In the genomic region with DNA sequence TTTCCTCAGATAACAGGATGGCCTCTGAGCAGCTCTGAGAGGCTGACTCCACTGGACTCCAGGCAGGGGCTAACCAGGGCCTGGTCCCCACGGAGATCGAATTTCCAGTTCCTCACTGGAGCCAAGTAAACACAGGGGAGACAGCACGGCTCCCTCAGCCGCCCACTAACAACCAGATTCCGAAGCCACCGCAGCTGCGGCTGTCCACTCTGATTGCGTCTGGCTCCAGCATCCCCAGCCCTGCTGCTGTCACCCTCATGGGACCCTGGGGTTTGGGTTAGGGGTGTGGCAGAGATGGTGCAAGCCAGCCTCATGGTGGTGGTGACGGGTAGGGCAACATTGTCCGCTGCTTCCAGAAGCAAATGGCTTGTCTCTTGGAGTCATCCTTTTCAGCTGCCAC, we compare ENCODE assay signal across 15 cellular contexts.
DNase-seq lines count a peak whose midpoint lies in the region; ATAC-seq and TF ChIP-seq lines count a peak whose summit lies in the region.
"Had no signal": no experiment of that assay in that cellular context is flagged by ENCODE, and none has a peak within 500 bp of the region (broad histone marks: within the 10 kb centered on the region; RNA-seq: fewer than 3 reads in every experiment).

No MANE protein-coding gene starts in this region.

- 71% methylated on average over 10 of the region's 10 CpGs for WGBS in mesenchymal stem cell
- WGBS in suprapubic skin = 70% methylated on average over 6 of the region's 10 CpGs

- H2BK12ac ChIP-seq in mesenchymal stem cell (ENCODE audit: low read length in 2 of 2) = peak overlapping the region in 1 of 2 experiments; percentile 68

- no peak overlapping the region for H3K9ac ChIP-seq in mesenchymal stem cell (ENCODE audit: low read length)

- peak overlapping the region in 1 of 2 experiments; percentile 14 for H3K14ac ChIP-seq in mesenchymal stem cell (ENCODE audit: low read length in 2 of 2)

- H3K4ac ChIP-seq in mesenchymal stem cell (ENCODE audit: low read depth in 1 of 2, low read length in 2 of 2) = no peak overlapping the region

- no peaks in the 10 kb centered on the region for H3K79me1 ChIP-seq in mesenchymal stem cell (replicated peaks; ENCODE audit: low read length, poor library complexity, severe bottlenecking)

- no peak overlapping the region for H2AK5ac ChIP-seq in mesenchymal stem cell (ENCODE audit: low read length, severe bottlenecking)

- no peak overlapping the region for H2BK15ac ChIP-seq in mesenchymal stem cell (ENCODE audit: low read depth, poor library complexity, severe bottlenecking)

- H3K18ac ChIP-seq in mesenchymal stem cell (ENCODE audit: low read depth in 1 of 2, low read length in 2 of 2) = no peak overlapping the region

- peaks cover 2 to 7% (median 2%) of the 10 kb centered on the region in 3 donors for H3K27me3 Mint-ChIP-seq in immature natural killer cell (ENCODE audit: low read depth in 3 of 3)

- H4K91ac ChIP-seq in mesenchymal stem cell (ENCODE audit: low read length) = no peak overlapping the region

- H3K36me3 ChIP-seq in mesenchymal stem cell (ENCODE audit: control insufficient read depth in 1 of 2, insufficient read depth in 2 of 2, low read depth in 1 of 2, low read length in 2 of 2) (no peaks in the 10 kb centered on the region), suprapubic skin (no peaks in the 10 kb centered on the region), gastrocnemius medialis (no peaks in the 10 kb centered on the region)

- H2BK5ac ChIP-seq in mesenchymal stem cell (ENCODE audit: low read depth, low read length, poor library complexity, severe bottlenecking) = no peak overlapping the region

- no peak for TF ChIP-seq EP300 in suprapubic skin (IDR thresholded peaks at IDR 0.05)

- intact Hi-C loops in gastrocnemius medialis (cut with DNase I; ENCODE audit: low total_unique reads) = no loop called here

- H3K27ac ChIP-seq in mesenchymal stem cell (ENCODE audit: low read length, poor library complexity, severe bottlenecking) (no peak overlapping the region), suprapubic skin (no peak overlapping the region), gastrocnemius medialis (no peak overlapping the region)

- H3K27ac Mint-ChIP-seq in immature natural killer cell = no peak overlapping the region
- H3K27ac Mint-ChIP-seq: activated CD8-positive, alpha-beta T cell treated with anti-CD3 and anti-CD28 coated beads for 36 hours; stimulated activated naive CD8-positive, alpha-beta T cell treated with anti-CD3 and anti-CD28 coated beads, Interleukin-15, amount 100 ng/mL, for 72 hours had no signal

- H3K36me3 Mint-ChIP-seq in immature natural killer cell = no peaks in the 10 kb centered on the region
- H3K36me3 Mint-ChIP-seq: naive thymus-derived CD4-positive, alpha-beta T cell had no signal

- no peak overlapping the region for H3K4me2 ChIP-seq in mesenchymal stem cell (ENCODE audit: low read length, poor library complexity, severe bottlenecking)

- H3K4me3 Mint-ChIP-seq in immature natural killer cell = no peak overlapping the region
- H3K4me3 Mint-ChIP-seq: activated CD8-positive, alpha-beta T cell treated with anti-CD3 and anti-CD28 coated beads for 36 hours; naive thymus-derived CD4-positive, alpha-beta T cell; stimulated activated naive CD8-positive, alpha-beta T cell treated with anti-CD3 and anti-CD28 coated beads, Interleukin-15, amount 100 ng/mL, for 72 hours had no signal

- peak overlapping the region in 1 of 2 experiments; percentile 9 for H3K23ac ChIP-seq in mesenchymal stem cell (ENCODE audit: low read length in 2 of 2)

- H4K8ac ChIP-seq in mesenchymal stem cell (ENCODE audit: low read length) = no peak overlapping the region

- H3K4me1 ChIP-seq in mesenchymal stem cell (ENCODE audit: control insufficient read depth, insufficient read depth, low read depth, low read length) (peaks cover 23% of the 10 kb centered on the region), suprapubic skin (peaks cover 8% of the 10 kb centered on the region), gastrocnemius medialis (peaks cover 21 to 22% of the 10 kb centered on the region in 2 donors)

- no peak overlapping the region for H2AFZ ChIP-seq in mesenchymal stem cell (ENCODE audit: low read depth, low read length)

- TF ChIP-seq POLR2A in suprapubic skin (IDR thresholded peaks at IDR 0.05) (no peak), gastrocnemius medialis (IDR thresholded peaks at IDR 0.05) (no peak)

- no peak for TF ChIP-seq CTCF in suprapubic skin (IDR thresholded peaks at IDR 0.05)
- TF ChIP-seq CTCF in gastrocnemius medialis (IDR thresholded peaks at IDR 0.05 in 4 of 5, conservative IDR thresholded peaks at IDR 0.05 in 1 of 5) = no peak

- no peaks in the 10 kb centered on the region for H3K9me3 ChIP-seq in mesenchymal stem cell (ENCODE audit: control insufficient read depth, low read length)
- no peaks in the 10 kb centered on the region for H3K9me3 ChIP-seq in suprapubic skin
- H3K9me3 ChIP-seq in gastrocnemius medialis = no peaks in the 10 kb centered on the region

- peak; percentile 41 for DNase-seq in activated effector memory CD4-positive, alpha-beta T cell treated with anti-CD3 and anti-CD28 coated beads, Interleukin-2, amount 50 U/mL, for 16 hours
- no peak for DNase-seq in activated effector memory CD4-positive, alpha-beta T cell treated with Interleukin-2 at 50 U/mL for 16 hours
- DNase-seq in SHP77 treated with DMSO at 0.1 percent for 48 hours (lab: John Stamatoyannopoulos, UW) (peak; percentile 26), mesenchymal stem cell (peak; percentile 52), suprapubic skin (ENCODE audit: low spot score in 2 of 2) (peak; percentile 26 to 41), gastrocnemius medialis (no peak), immature natural killer cell (no peak), DMS53 (lab: John Stamatoyannopoulos, UW) (no peak)
- DNase-seq: activated CD8-positive, alpha-beta T cell treated with anti-CD3 and anti-CD28 coated beads for 36 hours; central memory CD4-positive, alpha-beta T cell; foreskin melanocyte; naive thymus-derived CD4-positive, alpha-beta T cell; NCI-H1694 treated with DMSO at 0.1 percent for 48 hours; NCI-H524; stimulated activated naive CD8-positive, alpha-beta T cell treated with anti-CD3 and anti-CD28 coated beads, Interleukin-15, amount 100 ng/mL, for 72 hours had no signal

- ATAC-seq in gastrocnemius medialis = no peak
- ATAC-seq: activated CD8-positive, alpha-beta T cell treated with anti-CD3 and anti-CD28 coated beads for 36 hours; naive thymus-derived CD4-positive, alpha-beta T cell; stimulated activated naive CD8-positive, alpha-beta T cell treated with anti-CD3 and anti-CD28 coated beads, Interleukin-15, amount 100 ng/mL, for 72 hours had no signal

- no peaks in the 10 kb centered on the region for H3K4me1 Mint-ChIP-seq in immature natural killer cell

- no peak overlapping the region for H2BK120ac ChIP-seq in mesenchymal stem cell (ENCODE audit: low read depth, low read length)

- in situ Hi-C loops in gastrocnemius medialis (cut with MboI; ENCODE audit: low sequenced_read_pairs in 4 of 4) = no loop called here

- no peaks in the 10 kb centered on the region for H3K9me3 Mint-ChIP-seq in immature natural killer cell
- H3K9me3 Mint-ChIP-seq: activated CD8-positive, alpha-beta T cell treated with anti-CD3 and anti-CD28 coated beads for 36 hours; stimulated activated naive CD8-positive, alpha-beta T cell treated with anti-CD3 and anti-CD28 coated beads, Interleukin-15, amount 100 ng/mL, for 72 hours had no signal

- H3K4me3 ChIP-seq in mesenchymal stem cell (ENCODE audit: insufficient read depth in 1 of 2, low read depth in 1 of 2, low read length in 2 of 2) (no peak overlapping the region), suprapubic skin (no peak overlapping the region), gastrocnemius medialis (no peak overlapping the region)

- H3K27me3 ChIP-seq in mesenchymal stem cell (ENCODE audit: control insufficient read depth in 1 of 2, insufficient read depth in 1 of 2, low read length in 2 of 2) = no peaks in the 10 kb centered on the region
- H3K27me3 ChIP-seq in suprapubic skin = no peaks in the 10 kb centered on the region
- H3K27me3 ChIP-seq in gastrocnemius medialis = no peaks in the 10 kb centered on the region

Comparison
In these comparisons a context has a peak if more than half of its experiments do, and no peak if none do; other contexts are left out.
1. DNase-seq: peak in activated effector memory CD4-positive, alpha-beta T cell treated with anti-CD3 and anti-CD28 coated beads, Interleukin-2, amount 50 U/mL, for 16 hours (single experiment), SHP77 treated with DMSO at 0.1 percent for 48 hours (single experiment), mesenchymal stem cell (single experiment) and suprapubic skin (2 of 2); none in activated effector memory CD4-positive, alpha-beta T cell treated with Interleukin-2 at 50 U/mL for 16 hours (single experiment), gastrocnemius medialis (0 of 2), immature natural killer cell (0 of 3) and DMS53 (single experiment).